In the genomic region with DNA sequence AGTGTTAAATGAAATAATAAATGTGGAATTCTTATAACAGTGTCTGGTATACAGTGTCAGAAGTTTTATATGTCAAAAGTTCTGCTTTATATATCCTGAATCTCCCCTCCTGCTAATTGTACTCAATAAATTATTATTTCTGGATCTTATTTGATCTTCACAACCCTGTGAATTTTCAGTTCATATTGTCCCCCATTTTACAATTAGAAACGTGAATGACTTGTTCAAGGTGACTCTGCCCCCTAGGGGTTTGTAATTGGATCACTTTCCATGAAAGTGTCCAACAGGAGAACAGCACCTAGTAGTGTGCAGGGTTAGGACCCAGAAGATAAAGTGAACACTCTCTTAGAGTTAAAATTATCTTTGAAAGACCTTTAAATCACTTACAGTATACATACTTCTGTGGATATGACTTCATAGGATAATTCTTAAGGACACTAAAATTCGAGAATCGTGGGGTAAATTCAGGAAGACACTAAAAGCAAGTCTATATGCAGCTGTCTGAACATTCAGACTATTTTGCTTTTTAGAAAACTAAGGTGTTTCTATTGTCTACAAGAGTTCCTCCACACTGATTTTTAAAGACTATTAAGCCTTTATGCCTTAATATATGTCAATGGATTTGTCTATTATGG, we compare ENCODE assay signal across 7 cellular contexts. TPM values are rescaled to one million over a fixed set of nuclear protein-coding genes. Genes with fewer than 3 reads are reported as not detected.
A peak's percentile ranks its signal among the peaks of the same experiment; 100 is the strongest.
DNase-seq lines count a peak whose midpoint lies in the region; ATAC-seq and TF ChIP-seq lines count a peak whose summit lies in the region.

No MANE protein-coding gene starts in this region.

- H3K79me2 ChIP-seq in KMS-11 (ENCODE audit: insufficient read depth, low read depth) = no peaks in the 10 kb centered on the region

- no peak overlapping the region for H3K4me3 Mint-ChIP-seq in WTC11
- H3K4me3 Mint-ChIP-seq in mesothelial cell of epicardium = no peak overlapping the region

- peak; percentile 69 for DNase-seq in ELR (ENCODE audit: low read depth)
- no peak for DNase-seq in WTC11 (ENCODE audit: low spot score)
- DNase-seq in mesothelial cell of epicardium (ENCODE audit: low spot score in 2 of 2, unreplicated experiment in 2 of 2) = no peak
- no peak for DNase-seq in stomach

- H4K20me1 ChIP-seq in KMS-11 (ENCODE audit: insufficient read depth) = no peaks in the 10 kb centered on the region

- H3K36me3 Mint-ChIP-seq in WTC11 (no peaks in the 10 kb centered on the region), mesothelial cell of epicardium (no peaks in the 10 kb centered on the region)

- no peaks in the 10 kb centered on the region for H3K9me3 ChIP-seq in stomach

- POLR2A ChIA-PET in WTC11 (lab: Charles Lee) = no interaction called here

- ATAC-seq in WTC11 (peak; percentile 53), HG03159 (IDR thresholded peaks at IDR 0.05; ENCODE audit: unreplicated experiment) (no peak), HG02678 (IDR thresholded peaks at IDR 0.05; ENCODE audit: unreplicated experiment) (no peak)

- H3K9me3 Mint-ChIP-seq in WTC11 = no peaks in the 10 kb centered on the region
- no peaks in the 10 kb centered on the region for H3K9me3 Mint-ChIP-seq in mesothelial cell of epicardium

- H3K4me1 Mint-ChIP-seq in WTC11 (peaks cover 14% of the 10 kb centered on the region), mesothelial cell of epicardium (peaks cover 50% of the 10 kb centered on the region)

- H3K27ac Mint-ChIP-seq in WTC11 (no peak overlapping the region), mesothelial cell of epicardium (no peak overlapping the region)

- CTCF ChIA-PET in WTC11 (lab: Charles Lee) = no interaction called here

- intact Hi-C loops in stomach (cut with DNase I; ENCODE audit: low total_unique reads) = no loop called here

- TF ChIP-seq EP300 in stomach (IDR thresholded peaks at IDR 0.05) = no peak

- no peaks in the 10 kb centered on the region for H3K27me3 Mint-ChIP-seq in WTC11 (ENCODE audit: low read depth)
- no peaks in the 10 kb centered on the region for H3K27me3 Mint-ChIP-seq in mesothelial cell of epicardium (ENCODE audit: low read depth)

- no peaks in the 10 kb centered on the region for H3K36me3 ChIP-seq in KMS-11 (ENCODE audit: insufficient read depth)
- no peaks in the 10 kb centered on the region for H3K36me3 ChIP-seq in stomach

- peak overlapping the region; percentile 61; the same call in 1 of the 2 replicates for H3K9ac ChIP-seq in KMS-11

- H3K4me1 ChIP-seq in KMS-11 (ENCODE audit: low read depth, poor library complexity, severe bottlenecking) (peaks cover 64% of the 10 kb centered on the region), stomach (peaks cover 4 to 44% (median 23%) of the 10 kb centered on the region in 4 donors)

- H3K27ac ChIP-seq in KMS-11 (no peak overlapping the region; the same call in 1 of the 2 replicates), stomach (peak overlapping the region in 1 of 5 donors; percentile 74)

- WGBS in stomach, 5 donors = 60 to 65% (median 63%) methylated on average over 3 of the region's 3 CpGs

- peak overlapping the region; percentile 66 for H2AFZ ChIP-seq in KMS-11 (ENCODE audit: low read depth)

- TF ChIP-seq POLR2A in stomach (IDR thresholded peaks at IDR 0.05) = no peak

- H3K4me3 ChIP-seq in KMS-11 (IDR thresholded peaks at IDR 0.05; ENCODE audit: insufficient read depth, low read depth, low read length) (no peak overlapping the region), stomach (no peak overlapping the region)

- H3K27me3 ChIP-seq in KMS-11 (ENCODE audit: insufficient read depth, low read depth) = no peaks in the 10 kb centered on the region
- no peaks in the 10 kb centered on the region for H3K27me3 ChIP-seq in stomach

- H3K4me2 ChIP-seq in KMS-11 = peak overlapping the region; percentile 90; the same call in 1 of the 2 replicates

- peak; percentile 96 for TF ChIP-seq CTCF in KMS-11 (conservative IDR thresholded peaks at IDR 0.05; ENCODE audit: low read depth, low read length)
- peak; percentile 29 for TF ChIP-seq CTCF in WTC11 (IDR thresholded peaks at IDR 0.05)
- peak; percentile 40 for TF ChIP-seq CTCF in mesothelial cell of epicardium (IDR thresholded peaks at IDR 0.05; ENCODE audit: unreplicated experiment)
- TF ChIP-seq CTCF in stomach (IDR thresholded peaks at IDR 0.05) = peak in 2 of 7 experiments; percentile 20 to 37

TF ChIP-seq in WTC11, 78 proteins besides CTCF, POLR2A, EP300 and RAD21:
- TF ChIP-seq SMAD4 (CRISPR knock-in tag; IDR thresholded peaks at IDR 0.05) = no peak
- no peak for TF ChIP-seq GRHL2 (CRISPR knock-in tag; IDR thresholded peaks at IDR 0.05; ENCODE audit: insufficient replicate concordance, severe bottlenecking)
- TF ChIP-seq, protein P1, sequence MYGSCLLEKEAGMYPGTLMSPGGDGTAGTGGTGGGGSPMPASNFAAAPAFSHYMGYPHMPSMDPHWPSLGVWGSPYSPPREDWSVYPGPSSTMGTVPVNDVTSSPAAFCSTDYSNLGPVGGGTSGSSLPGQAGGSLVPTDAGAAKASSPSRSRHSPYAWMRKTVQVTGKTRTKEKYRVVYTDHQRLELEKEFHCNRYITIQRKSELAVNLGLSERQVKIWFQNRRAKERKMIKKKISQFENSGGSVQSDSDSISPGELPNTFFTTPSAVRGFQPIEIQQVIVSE (CRISPR knock-in tag; IDR thresholded peaks at IDR 0.05; ENCODE audit: borderline replicate concordance) = no peak
- no peak for TF ChIP-seq PREB (CRISPR knock-in tag; IDR thresholded peaks at IDR 0.05; ENCODE audit: borderline replicate concordance)
- no peak for TF ChIP-seq PRDM15 (CRISPR knock-in tag; IDR thresholded peaks at IDR 0.05)
- TF ChIP-seq EMX1 (CRISPR knock-in tag; IDR thresholded peaks at IDR 0.05) = no peak
- no peak for TF ChIP-seq MXD4 (CRISPR knock-in tag; IDR thresholded peaks at IDR 0.05; ENCODE audit: borderline replicate concordance)

RNA-seq across cellular contexts. Expression of gene DDR2, which starts 4.5 kb away (rescaled TPM):
- total RNA-seq in WTC11 (2021) (0.34 to 0.85 TPM (median 0.46 TPM) in 3 replicates), mesothelial cell of epicardium (54.4 to 60.0 TPM (median 58.1 TPM) in 3 replicates), stomach (100 to 1,000 TPM in 1 of 5 donors, 10 to 100 TPM in 4; 17.7 to 117 (median 50.8) TPM)
- polyA plus RNA-seq in stomach = 10 to 100 TPM in 2 of 3 donors, 1 to 10 TPM in 1; 6.8 to 20.5 (median 18.6) TPM

Comparison
In these comparisons a context has a peak if more than half of its experiments do, and no peak if none do; other contexts are left out.
1. RNA of gene DDR2, which starts 4.5 kb away (total RNA-seq): 54.4 to 60.0 TPM in mesothelial cell of epicardium and 17.7 to 117 TPM in stomach; 0.34 to 0.85 TPM in WTC11; every median in the first group is over 10 times any median in the second.